ENCODE assay signal across 1 cellular context in the genomic region with DNA sequence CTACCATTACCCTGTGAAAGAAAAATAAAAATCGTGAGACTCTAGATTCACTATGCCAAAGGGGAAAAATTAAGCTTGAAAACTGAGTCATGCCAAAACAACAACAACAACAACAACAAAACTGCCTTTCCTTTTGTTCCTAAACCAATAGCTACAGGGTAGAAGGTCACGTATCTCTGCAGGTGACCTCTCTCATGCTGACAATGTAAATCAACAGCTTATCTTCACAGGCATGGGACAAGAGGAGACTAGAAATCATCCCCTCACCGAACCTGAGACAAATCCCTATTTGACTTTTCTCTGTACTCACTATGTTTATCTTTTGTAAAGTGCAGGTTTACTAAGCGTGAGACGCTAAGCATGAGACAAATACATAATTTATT.
TF ChIP-seq lines count a peak whose summit lies in the region.

No MANE protein-coding gene starts in this region.

TF ChIP-seq in GM23338, 12 proteins besides CTCF, POLR2A, EP300 and RAD21 (continued from another document):
- TF ChIP-seq, protein P1, sequence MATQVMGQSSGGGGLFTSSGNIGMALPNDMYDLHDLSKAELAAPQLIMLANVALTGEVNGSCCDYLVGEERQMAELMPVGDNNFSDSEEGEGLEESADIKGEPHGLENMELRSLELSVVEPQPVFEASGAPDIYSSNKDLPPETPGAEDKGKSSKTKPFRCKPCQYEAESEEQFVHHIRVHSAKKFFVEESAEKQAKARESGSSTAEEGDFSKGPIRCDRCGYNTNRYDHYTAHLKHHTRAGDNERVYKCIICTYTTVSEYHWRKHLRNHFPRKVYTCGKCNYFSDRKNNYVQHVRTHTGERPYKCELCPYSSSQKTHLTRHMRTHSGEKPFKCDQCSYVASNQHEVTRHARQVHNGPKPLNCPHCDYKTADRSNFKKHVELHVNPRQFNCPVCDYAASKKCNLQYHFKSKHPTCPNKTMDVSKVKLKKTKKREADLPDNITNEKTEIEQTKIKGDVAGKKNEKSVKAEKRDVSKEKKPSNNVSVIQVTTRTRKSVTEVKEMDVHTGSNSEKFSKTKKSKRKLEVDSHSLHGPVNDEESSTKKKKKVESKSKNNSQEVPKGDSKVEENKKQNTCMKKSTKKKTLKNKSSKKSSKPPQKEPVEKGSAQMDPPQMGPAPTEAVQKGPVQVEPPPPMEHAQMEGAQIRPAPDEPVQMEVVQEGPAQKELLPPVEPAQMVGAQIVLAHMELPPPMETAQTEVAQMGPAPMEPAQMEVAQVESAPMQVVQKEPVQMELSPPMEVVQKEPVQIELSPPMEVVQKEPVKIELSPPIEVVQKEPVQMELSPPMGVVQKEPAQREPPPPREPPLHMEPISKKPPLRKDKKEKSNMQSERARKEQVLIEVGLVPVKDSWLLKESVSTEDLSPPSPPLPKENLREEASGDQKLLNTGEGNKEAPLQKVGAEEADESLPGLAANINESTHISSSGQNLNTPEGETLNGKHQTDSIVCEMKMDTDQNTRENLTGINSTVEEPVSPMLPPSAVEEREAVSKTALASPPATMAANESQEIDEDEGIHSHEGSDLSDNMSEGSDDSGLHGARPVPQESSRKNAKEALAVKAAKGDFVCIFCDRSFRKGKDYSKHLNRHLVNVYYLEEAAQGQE (IDR thresholded peaks at IDR 0.05; ENCODE audit: unreplicated experiment): no peak
- no peak for TF ChIP-seq EZH2 (IDR thresholded peaks at IDR 0.05; ENCODE audit: low read depth, unreplicated experiment)
- TF ChIP-seq JUNB (IDR thresholded peaks at IDR 0.05; ENCODE audit: unreplicated experiment): no peak
- TF ChIP-seq, protein P2, sequence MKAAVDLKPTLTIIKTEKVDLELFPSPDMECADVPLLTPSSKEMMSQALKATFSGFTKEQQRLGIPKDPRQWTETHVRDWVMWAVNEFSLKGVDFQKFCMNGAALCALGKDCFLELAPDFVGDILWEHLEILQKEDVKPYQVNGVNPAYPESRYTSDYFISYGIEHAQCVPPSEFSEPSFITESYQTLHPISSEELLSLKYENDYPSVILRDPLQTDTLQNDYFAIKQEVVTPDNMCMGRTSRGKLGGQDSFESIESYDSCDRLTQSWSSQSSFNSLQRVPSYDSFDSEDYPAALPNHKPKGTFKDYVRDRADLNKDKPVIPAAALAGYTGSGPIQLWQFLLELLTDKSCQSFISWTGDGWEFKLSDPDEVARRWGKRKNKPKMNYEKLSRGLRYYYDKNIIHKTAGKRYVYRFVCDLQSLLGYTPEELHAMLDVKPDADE (IDR thresholded peaks at IDR 0.05): no peak
- no peak for TF ChIP-seq ZNF331 (CRISPR knock-in tag; IDR thresholded peaks at IDR 0.05; ENCODE audit: low read depth)
- no peak for TF ChIP-seq POLR2AphosphoS5 (IDR thresholded peaks at IDR 0.05; ENCODE audit: low read depth)
- no peak for TF ChIP-seq ZNF114 (CRISPR knock-in tag; IDR thresholded peaks at IDR 0.05)
- TF ChIP-seq, protein P3, sequence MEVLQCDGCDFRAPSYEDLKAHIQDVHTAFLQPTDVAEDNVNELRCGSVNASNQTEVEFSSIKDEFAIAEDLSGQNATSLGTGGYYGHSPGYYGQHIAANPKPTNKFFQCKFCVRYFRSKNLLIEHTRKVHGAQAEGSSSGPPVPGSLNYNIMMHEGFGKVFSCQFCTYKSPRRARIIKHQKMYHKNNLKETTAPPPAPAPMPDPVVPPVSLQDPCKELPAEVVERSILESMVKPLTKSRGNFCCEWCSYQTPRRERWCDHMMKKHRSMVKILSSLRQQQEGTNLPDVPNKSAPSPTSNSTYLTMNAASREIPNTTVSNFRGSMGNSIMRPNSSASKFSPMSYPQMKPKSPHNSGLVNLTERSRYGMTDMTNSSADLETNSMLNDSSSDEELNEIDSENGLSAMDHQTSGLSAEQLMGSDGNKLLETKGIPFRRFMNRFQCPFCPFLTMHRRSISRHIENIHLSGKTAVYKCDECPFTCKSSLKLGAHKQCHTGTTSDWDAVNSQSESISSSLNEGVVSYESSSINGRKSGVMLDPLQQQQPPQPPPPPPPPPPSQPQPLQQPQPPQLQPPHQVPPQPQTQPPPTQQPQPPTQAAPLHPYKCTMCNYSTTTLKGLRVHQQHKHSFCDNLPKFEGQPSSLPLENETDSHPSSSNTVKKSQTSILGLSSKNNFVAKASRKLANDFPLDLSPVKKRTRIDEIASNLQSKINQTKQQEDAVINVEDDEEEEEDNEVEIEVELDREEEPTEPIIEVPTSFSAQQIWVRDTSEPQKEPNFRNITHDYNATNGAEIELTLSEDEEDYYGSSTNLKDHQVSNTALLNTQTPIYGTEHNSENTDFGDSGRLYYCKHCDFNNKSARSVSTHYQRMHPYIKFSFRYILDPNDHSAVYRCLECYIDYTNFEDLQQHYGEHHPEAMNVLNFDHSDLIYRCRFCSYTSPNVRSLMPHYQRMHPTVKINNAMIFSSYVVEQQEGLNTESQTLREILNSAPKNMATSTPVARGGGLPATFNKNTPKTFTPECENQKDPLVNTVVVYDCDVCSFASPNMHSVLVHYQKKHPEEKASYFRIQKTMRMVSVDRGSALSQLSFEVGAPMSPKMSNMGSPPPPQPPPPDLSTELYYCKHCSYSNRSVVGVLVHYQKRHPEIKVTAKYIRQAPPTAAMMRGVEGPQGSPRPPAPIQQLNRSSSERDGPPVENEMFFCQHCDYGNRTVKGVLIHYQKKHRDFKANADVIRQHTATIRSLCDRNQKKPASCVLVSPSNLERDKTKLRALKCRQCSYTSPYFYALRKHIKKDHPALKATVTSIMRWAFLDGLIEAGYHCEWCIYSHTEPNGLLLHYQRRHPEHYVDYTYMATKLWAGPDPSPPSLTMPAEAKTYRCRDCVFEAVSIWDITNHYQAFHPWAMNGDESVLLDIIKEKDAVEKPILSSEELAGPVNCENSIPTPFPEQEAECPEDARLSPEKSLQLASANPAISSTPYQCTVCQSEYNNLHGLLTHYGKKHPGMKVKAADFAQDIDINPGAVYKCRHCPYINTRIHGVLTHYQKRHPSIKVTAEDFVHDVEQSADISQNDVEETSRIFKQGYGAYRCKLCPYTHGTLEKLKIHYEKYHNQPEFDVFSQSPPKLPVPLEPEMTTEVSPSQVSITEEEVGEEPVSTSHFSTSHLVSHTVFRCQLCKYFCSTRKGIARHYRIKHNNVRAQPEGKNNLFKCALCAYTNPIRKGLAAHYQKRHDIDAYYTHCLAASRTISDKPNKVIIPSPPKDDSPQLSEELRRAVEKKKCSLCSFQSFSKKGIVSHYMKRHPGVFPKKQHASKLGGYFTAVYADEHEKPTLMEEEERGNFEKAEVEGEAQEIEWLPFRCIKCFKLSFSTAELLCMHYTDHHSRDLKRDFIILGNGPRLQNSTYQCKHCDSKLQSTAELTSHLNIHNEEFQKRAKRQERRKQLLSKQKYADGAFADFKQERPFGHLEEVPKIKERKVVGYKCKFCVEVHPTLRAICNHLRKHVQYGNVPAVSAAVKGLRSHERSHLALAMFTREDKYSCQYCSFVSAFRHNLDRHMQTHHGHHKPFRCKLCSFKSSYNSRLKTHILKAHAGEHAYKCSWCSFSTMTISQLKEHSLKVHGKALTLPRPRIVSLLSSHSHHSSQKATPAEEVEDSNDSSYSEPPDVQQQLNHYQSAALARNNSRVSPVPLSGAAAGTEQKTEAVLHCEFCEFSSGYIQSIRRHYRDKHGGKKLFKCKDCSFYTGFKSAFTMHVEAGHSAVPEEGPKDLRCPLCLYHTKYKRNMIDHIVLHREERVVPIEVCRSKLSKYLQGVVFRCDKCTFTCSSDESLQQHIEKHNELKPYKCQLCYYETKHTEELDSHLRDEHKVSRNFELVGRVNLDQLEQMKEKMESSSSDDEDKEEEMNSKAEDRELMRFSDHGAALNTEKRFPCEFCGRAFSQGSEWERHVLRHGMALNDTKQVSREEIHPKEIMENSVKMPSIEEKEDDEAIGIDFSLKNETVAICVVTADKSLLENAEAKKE (CRISPR knock-in tag; IDR thresholded peaks at IDR 0.05): no peak
- no peak for TF ChIP-seq EZH2phosphoT487 (IDR thresholded peaks at IDR 0.05; ENCODE audit: unreplicated experiment)
- TF ChIP-seq STAT1 (IDR thresholded peaks at IDR 0.05; ENCODE audit: unreplicated experiment): no peak
- no peak for TF ChIP-seq NANOG (IDR thresholded peaks at IDR 0.05; ENCODE audit: borderline replicate concordance)
